ENCODE assay signal across 8 cellular contexts in genomic region chr17:63773272-63774140, GRCh38. TPM values are rescaled to one million over a fixed set of nuclear protein-coding genes. Genes with fewer than 3 reads are reported as not detected.
DNase-seq lines count a peak whose midpoint lies in the region; ATAC-seq lines count a peak whose summit lies in the region.

Gene CCDC47, minus strand, starts transcription at chr17:63773597. Its CDS starts 7,422 bp downstream, at chr17:63766175.

- peak within 1 kb of the TSS; percentile 96 to 100 (median 99) for H3K27ac Mint-ChIP-seq in immature natural killer cell

- DNase-seq in AG08396 (ENCODE audit: low spot score) (peak; percentile 100), NCI-H345 treated with DMSO at 0.1 percent for 48 hours (lab: John Stamatoyannopoulos, UW; ENCODE audit: unreplicated experiment) (peak; percentile 96), immature natural killer cell (peak; percentile 97), smooth muscle cell of the brain vasculature (ENCODE audit: low read depth, low spot score) (peak; percentile 98)
- peak; percentile 89 to 94 (median 94) for DNase-seq in activated CD4-positive, CD25-positive, alpha-beta regulatory T cell (lab: John Stamatoyannopoulos, UW)
- DNase-seq in central memory CD4-positive, alpha-beta T cell = peak; percentile 99

- H3K36me3 Mint-ChIP-seq in immature natural killer cell = no peaks in the 10 kb centered on the region

- ATAC-seq in GM19023 (IDR thresholded peaks at IDR 0.05; ENCODE audit: unreplicated experiment) (peak; percentile 86), HG03280 (IDR thresholded peaks at IDR 0.05; ENCODE audit: unreplicated experiment) (peak; percentile 84)

- peaks cover 10 to 19% (median 14%) of the 10 kb centered on the region in 3 donors for H3K27me3 Mint-ChIP-seq in immature natural killer cell (ENCODE audit: low read depth in 3 of 3)

- H3K9me3 Mint-ChIP-seq in immature natural killer cell = no peaks in the 10 kb centered on the region

- H3K4me3 Mint-ChIP-seq in immature natural killer cell = peak within 1 kb of the TSS; percentile 90 to 100 (median 96)

- peaks cover 51 to 70% of the 10 kb centered on the region in 2 donors for H3K4me1 Mint-ChIP-seq in immature natural killer cell

RNA-seq across cellular contexts. Expression of gene CCDC47, which starts in this region (rescaled TPM):
- 10 to 100 TPM; 21.1 to 50.1 (median 43.3) TPM for polyA plus RNA-seq in immature natural killer cell

Comparison
In these comparisons a context has a peak if more than half of its experiments do, and no peak if none do; other contexts are left out.
1. Peak in every context shown above with its lines: DNase-seq and ATAC-seq.